25 cellular contexts compared by ENCODE assay signal in the genomic region with DNA sequence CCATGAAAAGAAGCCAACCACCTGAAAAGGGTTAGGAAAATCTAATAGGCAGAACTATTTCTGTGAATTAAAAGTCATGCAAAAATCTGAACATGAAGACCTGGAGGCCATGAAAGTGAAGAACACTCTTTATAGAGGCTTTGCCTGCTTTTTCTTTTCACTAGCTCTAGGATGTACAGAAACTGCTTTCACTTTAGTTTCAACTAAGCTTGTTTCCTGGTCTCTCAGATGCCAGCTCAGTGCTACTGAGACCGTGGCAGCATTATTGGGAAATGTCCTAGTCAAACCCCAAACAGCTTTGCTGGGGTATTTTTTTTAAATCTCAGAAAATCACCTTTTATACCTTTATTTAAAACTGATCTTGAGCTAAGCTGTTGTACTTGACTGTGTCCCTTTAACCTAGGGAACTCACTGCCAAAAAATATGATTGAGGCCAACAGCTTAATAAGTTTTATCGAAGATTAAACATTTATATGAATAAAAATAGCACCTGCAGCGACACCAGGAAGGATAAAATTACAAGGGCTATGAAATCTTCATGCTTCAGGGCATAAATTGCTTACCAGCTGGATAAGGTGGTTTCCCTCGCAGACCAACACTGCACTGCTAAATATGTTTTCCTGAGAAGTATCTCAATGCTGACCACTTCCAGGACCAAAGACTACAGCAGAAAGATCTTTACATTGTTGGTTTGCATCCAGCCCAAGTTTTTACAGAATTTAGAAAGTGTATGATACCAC.
"Had no signal": no experiment of that assay in that cellular context is flagged by ENCODE, and none has a peak within 500 bp of the region (broad histone marks: within the 10 kb centered on the region; RNA-seq: fewer than 3 reads in every experiment).

No MANE protein-coding gene starts in this region.

- H3K36me3 ChIP-seq: brain microvascular endothelial cell, cardiac muscle cell, Peyer's patch, SJCRH30 had no signal

- H3K4me1 ChIP-seq: Peyer's patch, SJCRH30 had no signal

- H3K4me3 ChIP-seq: cardiac muscle cell, Peyer's patch, SJCRH30 had no signal

- DNase-seq: activated CD4-positive, alpha-beta memory T cell treated with anti-CD3 and anti-CD28 coated beads for 36 hours; activated CD4-positive, alpha-beta T cell treated with anti-CD3 and anti-CD28 coated beads, Interleukin-2, amount 10 ng/mL, durations not matched to agents 7 days and 5 days; activated CD4-positive, CD25-positive, alpha-beta regulatory T cell; activated CD8-positive, alpha-beta memory T cell treated with anti-CD3 and anti-CD28 coated beads for 24 hours; activated gamma-delta T cell; activated naive CD4-positive, alpha-beta T cell treated with anti-CD3 and anti-CD28 coated beads for 36 hours; activated T-cell treated with anti-CD3 and anti-CD28 coated beads for 4 hours; activated T-cell treated with anti-CD3 and anti-CD28 coated beads, Interleukin-2, amount 50 U/mL, for 48 hours; amygdala; brain microvascular endothelial cell; KG1; NCI-H1092 treated with DMSO at 0.1 percent for 48 hours; NCI-H1436 treated with DMSO at 0.1 percent for 48 hours; NCI-H1930; NCI-H345; NCI-H510A treated with DMSO at 0.1 percent for 48 hours; Peyer's patch; Right ventricle myocardium superior; SJCRH30; SK-N-SH; T-helper 1 cell had no signal

- FAIRE-seq: astrocyte had no signal

- H3K27me3 ChIP-seq: brain microvascular endothelial cell, cardiac muscle cell, Peyer's patch, SJCRH30 had no signal

- H3K27ac ChIP-seq: brain microvascular endothelial cell, cardiac muscle cell, Peyer's patch, RWPE1, SJCRH30, VCaP had no signal

- H3K9me3 ChIP-seq: Peyer's patch, SJCRH30, SK-N-SH had no signal
